In the genomic region with DNA sequence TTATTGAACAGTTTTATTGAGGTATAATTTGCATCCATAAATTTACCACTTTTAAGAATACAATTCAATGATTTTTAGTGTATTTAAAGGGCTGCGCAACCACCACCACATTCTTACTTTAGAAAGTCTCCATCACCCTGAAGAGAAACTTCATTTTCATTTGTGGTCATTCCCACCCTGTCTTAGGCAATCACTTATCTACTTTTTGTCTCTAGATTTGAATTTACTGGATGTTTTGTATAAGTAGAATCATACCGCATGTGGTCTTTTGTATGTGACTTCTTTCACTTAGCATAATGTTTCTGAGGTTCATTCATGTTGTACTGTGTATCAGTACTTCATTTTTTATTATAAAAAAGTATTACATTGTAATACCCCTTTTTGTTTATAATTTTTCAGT, we compare ENCODE assay signal across 36 cellular contexts. TPM values are rescaled to one million over a fixed set of nuclear protein-coding genes. Genes with fewer than 3 reads are reported as not detected.
"Had no signal": no experiment of that assay in that cellular context is flagged by ENCODE, and none has a peak within 500 bp of the region (broad histone marks: within the 10 kb centered on the region; RNA-seq: fewer than 3 reads in every experiment).

No MANE protein-coding gene starts in this region.

- H3K27ac Mint-ChIP-seq: activated B cell treated with CpG ODN at 0.5 μM for 24 hours; activated CD4-positive, alpha-beta memory T cell treated with anti-CD3 and anti-CD28 coated beads for 36 hours; activated CD4-positive, alpha-beta T cell treated with anti-CD3 and anti-CD28 coated beads, Interleukin-2, amount 10 ng/mL, durations not matched to agents 7 days and 5 days; activated CD8-positive, alpha-beta T cell treated with anti-CD3 and anti-CD28 coated beads for 36 hours; activated naive CD4-positive, alpha-beta T cell treated with anti-CD3 and anti-CD28 coated beads, Interleukin-2, amount 10 ng/mL, durations not matched to agents 7 days and 5 days; activated naive CD4-positive, alpha-beta T cell treated with anti-CD3 and anti-CD28 coated beads, Interleukin-2, amount 50 U/mL, for 24 hours; activated naive CD8-positive, alpha-beta T cell; activated naive CD8-positive, alpha-beta T cell treated with anti-CD3 and anti-CD28 coated beads, Interleukin-2, amount 10 ng/mL, durations not matched to agents 7 days and 5 days; activated naive CD8-positive, alpha-beta T cell treated with anti-CD3 and anti-CD28 coated beads, Interleukin-2, amount 50 U/mL, for 24 hours; activated T-cell treated with anti-CD3 and anti-CD28 coated beads, Interleukin-2, amount 50 U/mL, for 72 hours; activated T-helper 1 cell treated with anti-CD3 and anti-CD28 coated beads, Interleukin-12 subunit alpha, Interleukin-12 subunit beta, Interleukin-2, Interleukin-4 antibody, amounts not matched to agents 30 ng/mL and 10 ng/mL and 1 ng/mL, durations not matched to agents 14 hours and 24 hours and 36 hours; activated T-helper 2 cell treated with anti-CD3 and anti-CD28 coated beads, Interferon-gamma antibody, Interleukin-2, Interleukin-4, amounts not matched to agents 10 μg/mL and 5 μg/mL and 100 μg/mL, durations not matched to agents 14 hours and 24 hours and 36 hours; brain; T-helper 1 cell treated with Interleukin-12 subunit alpha and Interleukin-12 subunit beta and Interleukin-4 antibody, amounts not matched to agents 30 μg/mL and 1 μg/mL, for 36 hours; T-helper 2 cell treated with Interferon-gamma antibody and Interleukin-4, amounts not matched to agents 5 μg/mL and 100 μg/mL, for 36 hours had no signal

- H3K27ac ChIP-seq: ascending aorta, cardiac muscle cell, VCaP had no signal

- ATAC-seq: activated CD8-positive, alpha-beta T cell treated with anti-CD3 and anti-CD28 coated beads for 36 hours; activated naive CD8-positive, alpha-beta T cell treated with anti-CD3 and anti-CD28 coated beads, Interleukin-2, amount 50 U/mL, for 24 hours; activated T-cell treated with anti-CD3 and anti-CD28 coated beads, Interleukin-2, amount 50 U/mL, for 4 hours had no signal

- H3K4me1 Mint-ChIP-seq: activated B cell treated with CpG ODN at 0.5 μM for 24 hours; activated CD4-positive, alpha-beta T cell treated with anti-CD3 and anti-CD28 coated beads, Interleukin-2, amount 10 ng/mL, durations not matched to agents 7 days and 5 days; activated naive CD4-positive, alpha-beta T cell treated with anti-CD3 and anti-CD28 coated beads, Interleukin-2, amount 10 ng/mL, durations not matched to agents 7 days and 5 days; activated naive CD8-positive, alpha-beta T cell treated with anti-CD3 and anti-CD28 coated beads, Interleukin-2, amount 10 ng/mL, durations not matched to agents 7 days and 5 days had no signal

- H3K4me1 ChIP-seq: ascending aorta had no signal

- DNase-seq: activated B cell treated with CpG ODN at 0.5 μM for 24 hours; activated CD4-positive, alpha-beta memory T cell treated with anti-CD3 and anti-CD28 coated beads for 36 hours; activated CD4-positive, alpha-beta T cell treated with anti-CD3 and anti-CD28 coated beads for 48 hours; activated CD4-positive, alpha-beta T cell treated with anti-CD3 and anti-CD28 coated beads, Interleukin-2, amount 10 ng/mL, durations not matched to agents 7 days and 5 days; activated CD4-positive, CD25-positive, alpha-beta regulatory T cell treated with anti-CD3 and anti-CD28 coated beads, Interleukin-2, amount 50 U/mL, for 72 hours; activated CD8-positive, alpha-beta memory T cell treated with anti-CD3 and anti-CD28 coated beads, Interleukin-2, amount 50 U/mL, for 4 hours; activated CD8-positive, alpha-beta T cell treated with anti-CD3 and anti-CD28 coated beads for 36 hours; activated effector memory CD4-positive, alpha-beta T cell treated with Interleukin-2 at 50 U/mL for 16 hours; activated gamma-delta T cell; activated naive CD4-positive, alpha-beta T cell treated with anti-CD3 and anti-CD28 coated beads, Interleukin-2, amount 10 ng/mL, durations not matched to agents 7 days and 5 days; activated naive CD4-positive, alpha-beta T cell treated with Interleukin-2 at 50 U/mL for 16 hours; activated naive CD8-positive, alpha-beta T cell treated with anti-CD3 and anti-CD28 coated beads, Interleukin-2, amount 10 ng/mL, durations not matched to agents 7 days and 5 days; activated naive CD8-positive, alpha-beta T cell treated with anti-CD3 and anti-CD28 coated beads, Interleukin-2, amount 50 U/mL, for 24 hours; activated T-cell treated with anti-CD3 and anti-CD28 coated beads for 4 hours; activated T-cell treated with anti-CD3 and anti-CD28 coated beads, Interleukin-2, amount 50 U/mL, for 1 hour; activated T-cell treated with anti-CD3 and anti-CD28 coated beads, Interleukin-2, amount 50 U/mL, for 4 hours; activated T-cell treated with anti-CD3 and anti-CD28 coated beads, Interleukin-2, amount 50 U/mL, for 72 hours; amygdala; anterior cingulate cortex; caudate nucleus; cerebellar nuclear complex; SW 1271; T-helper 1 cell; T-helper 9 cell had no signal

- H3K4me3 Mint-ChIP-seq: activated B cell treated with CpG ODN at 0.5 μM for 24 hours; activated CD4-positive, alpha-beta memory T cell treated with anti-CD3 and anti-CD28 coated beads for 36 hours; activated CD4-positive, alpha-beta T cell treated with anti-CD3 and anti-CD28 coated beads, Interleukin-2, amount 10 ng/mL, durations not matched to agents 7 days and 5 days; activated CD8-positive, alpha-beta T cell treated with anti-CD3 and anti-CD28 coated beads for 36 hours; activated naive CD4-positive, alpha-beta T cell treated with anti-CD3 and anti-CD28 coated beads, Interleukin-2, amount 10 ng/mL, durations not matched to agents 7 days and 5 days; activated naive CD4-positive, alpha-beta T cell treated with anti-CD3 and anti-CD28 coated beads, Interleukin-2, amount 50 U/mL, for 24 hours; activated naive CD8-positive, alpha-beta T cell; activated naive CD8-positive, alpha-beta T cell treated with anti-CD3 and anti-CD28 coated beads, Interleukin-2, amount 10 ng/mL, durations not matched to agents 7 days and 5 days; activated naive CD8-positive, alpha-beta T cell treated with anti-CD3 and anti-CD28 coated beads, Interleukin-2, amount 50 U/mL, for 24 hours; activated T-cell treated with anti-CD3 and anti-CD28 coated beads, Interleukin-2, amount 50 U/mL, for 4 hours; activated T-helper 1 cell treated with anti-CD3 and anti-CD28 coated beads, Interleukin-12 subunit alpha, Interleukin-12 subunit beta, Interleukin-2, Interleukin-4 antibody, amounts not matched to agents 30 ng/mL and 10 ng/mL and 1 ng/mL, durations not matched to agents 14 hours and 24 hours and 36 hours; brain; central memory CD8-positive, alpha-beta T cell; T-helper 1 cell treated with Interleukin-12 subunit alpha and Interleukin-12 subunit beta and Interleukin-4 antibody, amounts not matched to agents 30 μg/mL and 1 μg/mL, for 36 hours; T-helper 2 cell treated with Interferon-gamma antibody and Interleukin-4, amounts not matched to agents 5 μg/mL and 100 μg/mL, for 36 hours had no signal

- H3K27me3 ChIP-seq: ascending aorta, cardiac muscle cell had no signal

- H3K9me3 ChIP-seq: ascending aorta had no signal

- H3K4me3 ChIP-seq: ascending aorta had no signal

- H3K9me3 Mint-ChIP-seq: activated CD4-positive, alpha-beta memory T cell treated with anti-CD3 and anti-CD28 coated beads for 36 hours; activated CD4-positive, alpha-beta T cell treated with anti-CD3 and anti-CD28 coated beads, Interleukin-2, amount 10 ng/mL, durations not matched to agents 7 days and 5 days; activated naive CD4-positive, alpha-beta T cell treated with anti-CD3 and anti-CD28 coated beads, Interleukin-2, amount 10 ng/mL, durations not matched to agents 7 days and 5 days; activated naive CD4-positive, alpha-beta T cell treated with anti-CD3 and anti-CD28 coated beads, Interleukin-2, amount 50 U/mL, for 24 hours; activated naive CD8-positive, alpha-beta T cell treated with anti-CD3 and anti-CD28 coated beads, Interleukin-2, amount 50 U/mL, for 24 hours; activated T-cell treated with anti-CD3 and anti-CD28 coated beads, Interleukin-2, amount 50 U/mL, for 4 hours; activated T-cell treated with anti-CD3 and anti-CD28 coated beads, Interleukin-2, amount 50 U/mL, for 72 hours; activated T-helper 1 cell treated with anti-CD3 and anti-CD28 coated beads, Interleukin-12 subunit alpha, Interleukin-12 subunit beta, Interleukin-2, Interleukin-4 antibody, amounts not matched to agents 30 ng/mL and 10 ng/mL and 1 ng/mL, durations not matched to agents 14 hours and 24 hours and 36 hours; activated T-helper 2 cell treated with anti-CD3 and anti-CD28 coated beads, Interferon-gamma antibody, Interleukin-2, Interleukin-4, amounts not matched to agents 10 μg/mL and 5 μg/mL and 100 μg/mL, durations not matched to agents 14 hours and 24 hours and 36 hours; central memory CD8-positive, alpha-beta T cell; T-helper 1 cell treated with Interleukin-12 subunit alpha and Interleukin-12 subunit beta and Interleukin-4 antibody, amounts not matched to agents 30 μg/mL and 1 μg/mL, for 36 hours; T-helper 2 cell treated with Interferon-gamma antibody and Interleukin-4, amounts not matched to agents 5 μg/mL and 100 μg/mL, for 36 hours had no signal

- H3K36me3 ChIP-seq: ascending aorta, cardiac muscle cell had no signal

- H3K36me3 Mint-ChIP-seq: activated CD4-positive, alpha-beta memory T cell treated with anti-CD3 and anti-CD28 coated beads for 36 hours; activated naive CD4-positive, alpha-beta T cell treated with anti-CD3 and anti-CD28 coated beads, Interleukin-2, amount 10 ng/mL, durations not matched to agents 7 days and 5 days; activated naive CD4-positive, alpha-beta T cell treated with anti-CD3 and anti-CD28 coated beads, Interleukin-2, amount 50 U/mL, for 24 hours; activated naive CD8-positive, alpha-beta T cell; activated naive CD8-positive, alpha-beta T cell treated with anti-CD3 and anti-CD28 coated beads, Interleukin-2, amount 10 ng/mL, durations not matched to agents 7 days and 5 days; brain had no signal

RNA-seq across cellular contexts. Expression of gene SLC4A10, which starts 17.9 kb away (rescaled TPM):
- total RNA-seq: activated B cell treated with CpG ODN at 0.5 μM for 24 hours, ascending aorta, bronchial epithelial cell, cardiac muscle cell had no signal
